ENCODE assay signal across 1 cellular context in the genomic region with DNA sequence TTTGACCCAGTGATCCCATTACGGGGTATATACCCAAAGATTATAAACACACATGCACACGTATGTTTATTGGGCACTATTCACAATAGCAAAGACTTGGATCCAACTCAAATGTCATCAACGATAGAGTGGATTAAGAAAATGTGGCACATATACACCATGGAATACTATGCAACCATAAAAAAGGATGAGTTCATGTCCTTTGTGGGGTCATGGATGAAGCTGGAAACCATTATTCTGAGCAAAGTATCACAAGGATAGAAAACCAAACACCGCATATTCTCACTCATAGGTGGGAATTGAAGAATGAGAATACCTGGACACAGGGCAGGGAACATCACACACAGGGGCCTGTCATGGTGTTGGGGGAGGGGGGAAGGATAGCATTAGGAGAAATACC.
TF ChIP-seq lines count a peak whose summit lies in the region.

No MANE protein-coding gene starts in this region.

TF ChIP-seq in GM12878, 131 proteins besides CTCF, POLR2A, EP300 and RAD21:
- TF ChIP-seq ZNF217 (IDR thresholded peaks at IDR 0.05): 0 out of 2 replicates have a peak, but pooled peaks have one; percentile 32
- TF ChIP-seq SMARCA5 (IDR thresholded peaks at IDR 0.05): peak; percentile 68; the same call in 1 of the 2 replicates
- 0 out of 2 replicates have a peak, but pooled peaks have one; percentile 7 for TF ChIP-seq MTA3 (IDR thresholded peaks at IDR 0.05; ENCODE audit: borderline replicate concordance, low read length)
